ENCODE assay signal across 8 cellular contexts in the genomic region with DNA sequence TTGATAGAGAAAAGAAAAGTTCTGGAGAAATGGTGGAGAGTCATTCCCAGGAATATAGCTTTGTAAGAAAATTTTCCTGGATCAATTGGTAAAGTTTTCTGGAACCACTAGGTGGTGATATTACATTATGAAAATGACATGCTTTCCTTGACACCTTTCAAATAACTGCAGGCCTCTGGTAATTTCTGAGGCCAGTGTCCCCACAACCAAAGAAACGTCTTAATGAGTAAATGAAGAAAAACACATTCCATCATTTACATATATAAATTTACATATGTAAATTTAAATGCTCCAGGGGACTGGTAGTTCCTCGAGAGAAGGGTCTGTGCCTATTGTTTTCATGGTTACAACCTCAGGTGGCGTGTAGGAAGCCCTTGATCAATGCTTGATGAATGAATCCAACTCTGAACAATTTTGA. TPM values are rescaled to one million over a fixed set of nuclear protein-coding genes. Genes with fewer than 3 reads are reported as not detected.
DNase-seq lines count a peak whose midpoint lies in the region; ATAC-seq, FAIRE-seq and TF ChIP-seq lines count a peak whose summit lies in the region.

No MANE protein-coding gene starts in this region.

- H4K91ac ChIP-seq in mesenchymal stem cell (ENCODE audit: low read length): no peak overlapping the region

- no peaks in the 10 kb centered on the region for H3K4me1 Mint-ChIP-seq in endodermal cell

- no peaks in the 10 kb centered on the region for H3K36me3 Mint-ChIP-seq in endodermal cell (ENCODE audit: low read depth)

- H3K4ac ChIP-seq in mesenchymal stem cell (ENCODE audit: low read depth in 1 of 2, low read length in 2 of 2): no peak overlapping the region

- H3K9me3 Mint-ChIP-seq in endodermal cell: no peaks in the 10 kb centered on the region

- H3K79me1 ChIP-seq in mesenchymal stem cell (replicated peaks; ENCODE audit: low read length, poor library complexity, severe bottlenecking): no peaks in the 10 kb centered on the region

- H2BK12ac ChIP-seq in mesenchymal stem cell (ENCODE audit: low read length in 2 of 2): no peak overlapping the region

- DNase-seq in DMS114 treated with DMSO at 0.1 percent for 48 hours (lab: John Stamatoyannopoulos, UW; ENCODE audit: unreplicated experiment) (peak; percentile 31), H54 (ENCODE audit: insufficient read length, low spot score) (no peak), OCI-LY7 (ENCODE audit: low spot score) (peak; percentile 68), endodermal cell (peak; percentile 56), mesenchymal stem cell (peak; percentile 67), NK-92 (lab: John Stamatoyannopoulos, UW; ENCODE audit: unreplicated experiment) (no peak)

- H4K20me1 ChIP-seq in OCI-LY7 (ENCODE audit: insufficient read depth, low read length): no peaks in the 10 kb centered on the region

- H2AK5ac ChIP-seq in mesenchymal stem cell (ENCODE audit: low read length, severe bottlenecking): no peak overlapping the region

- no peaks in the 10 kb centered on the region for H3K79me2 ChIP-seq in OCI-LY7 (ENCODE audit: insufficient read depth, low read depth, low read length)

- H3K4me3 Mint-ChIP-seq in endodermal cell: no peak overlapping the region

- intact Hi-C loops in OCI-LY7 (cut with micrococcal nuclease; ENCODE audit: unreplicated experiment): loop anchor here (2.0 kb wide), 2 partner anchors 144 to 212 kb away; no protein-coding TSS in a partner anchor

- H3K4me1 ChIP-seq in OCI-LY7 (ENCODE audit: insufficient read depth, low read length, poor library complexity, severe bottlenecking) (peaks cover 5% of the 10 kb centered on the region), endodermal cell (ENCODE audit: control insufficient read depth, insufficient read depth, low read length) (no peaks in the 10 kb centered on the region), mesenchymal stem cell (ENCODE audit: control insufficient read depth, insufficient read depth, low read depth, low read length) (no peaks in the 10 kb centered on the region)

- TF ChIP-seq POLR2A in H54 (IDR thresholded peaks at IDR 0.05; ENCODE audit: low read depth, low read length): no peak

- no peaks in the 10 kb centered on the region for H3K27me3 Mint-ChIP-seq in endodermal cell (ENCODE audit: insufficient read depth)

- H2BK5ac ChIP-seq in mesenchymal stem cell (ENCODE audit: low read depth, low read length, poor library complexity, severe bottlenecking): no peak overlapping the region

- no peaks in the 10 kb centered on the region for H3K27me3 ChIP-seq in endodermal cell (ENCODE audit: control insufficient read depth, insufficient read depth, low read length, poor library complexity, severe bottlenecking)
- no peaks in the 10 kb centered on the region for H3K27me3 ChIP-seq in mesenchymal stem cell (ENCODE audit: control insufficient read depth in 1 of 2, insufficient read depth in 1 of 2, low read length in 2 of 2)

- ATAC-seq in HG02884 (IDR thresholded peaks at IDR 0.05; ENCODE audit: unreplicated experiment): no peak
- no peak for ATAC-seq in HG02840 (IDR thresholded peaks at IDR 0.05; ENCODE audit: low FRiP score, unreplicated experiment)

- no peak overlapping the region for H3K23ac ChIP-seq in mesenchymal stem cell (ENCODE audit: low read length in 2 of 2)

- no TSS peak for BruUV-seq in OCI-LY7 (replicated peaks; lab: Mats Ljungman, UMichigan)

- H3K36me3 ChIP-seq in OCI-LY7 (ENCODE audit: insufficient read depth, low read length): no peaks in the 10 kb centered on the region
- H3K36me3 ChIP-seq in endodermal cell (ENCODE audit: control insufficient read depth, insufficient read depth, low read length): no peaks in the 10 kb centered on the region
- H3K36me3 ChIP-seq in mesenchymal stem cell (ENCODE audit: control insufficient read depth in 1 of 2, insufficient read depth in 2 of 2, low read depth in 1 of 2, low read length in 2 of 2): no peaks in the 10 kb centered on the region

- H3K9ac ChIP-seq in endodermal cell (ENCODE audit: extremely low read depth, low read length, poor library complexity, severe bottlenecking) (no peak overlapping the region), mesenchymal stem cell (ENCODE audit: low read length) (no peak overlapping the region)

- H3K18ac ChIP-seq in mesenchymal stem cell (ENCODE audit: low read depth in 1 of 2, low read length in 2 of 2): no peak overlapping the region

- no peak overlapping the region for H3K4me3 ChIP-seq in OCI-LY7 (ENCODE audit: low read depth, low read length, poor library complexity, severe bottlenecking)
- no peak overlapping the region for H3K4me3 ChIP-seq in endodermal cell (ENCODE audit: low read length)
- H3K4me3 ChIP-seq in mesenchymal stem cell (ENCODE audit: insufficient read depth in 1 of 2, low read depth in 1 of 2, low read length in 2 of 2): no peak overlapping the region

- H3K14ac ChIP-seq in mesenchymal stem cell (ENCODE audit: low read length in 2 of 2): no peak overlapping the region

- POLR2A ChIA-PET in OCI-LY7 (lab: Charles Lee): interaction anchor here (0.7 to 1.6 kb wide), 9 partner anchors 53 to 211 kb away, joined by 3 to 5 read pairs (median 3); no protein-coding TSS in a partner anchor

- TF ChIP-seq CTCF in OCI-LY7 (conservative IDR thresholded peaks at IDR 0.05; ENCODE audit: low read length) (peak; percentile 98), endodermal cell (conservative IDR thresholded peaks at IDR 0.05) (peak; percentile 80)

- H3K9me3 ChIP-seq in OCI-LY7 (ENCODE audit: low read length): no peaks in the 10 kb centered on the region
- no peaks in the 10 kb centered on the region for H3K9me3 ChIP-seq in endodermal cell (ENCODE audit: control insufficient read depth, low read length)
- no peaks in the 10 kb centered on the region for H3K9me3 ChIP-seq in mesenchymal stem cell (ENCODE audit: control insufficient read depth, low read length)

- H3K9me2 ChIP-seq in OCI-LY7 (ENCODE audit: insufficient read depth, low read length): no peaks in the 10 kb centered on the region

- no peak overlapping the region for H4K8ac ChIP-seq in mesenchymal stem cell (ENCODE audit: low read length)

- no peak overlapping the region for H2BK120ac ChIP-seq in mesenchymal stem cell (ENCODE audit: low read depth, low read length)

- CTCF ChIA-PET in OCI-LY7 (lab: Charles Lee; ENCODE audit: unreplicated experiment): interaction anchor here (1.0 to 3.1 kb wide), 6 partner anchors 132 to 210 kb away, joined by 4 to 18 read pairs (median 7); no protein-coding TSS in a partner anchor

- no peak overlapping the region for H3K27ac Mint-ChIP-seq in endodermal cell

- H3K27ac ChIP-seq in OCI-LY7 (ENCODE audit: low read depth, low read length, poor library complexity, severe bottlenecking) (no peak overlapping the region), endodermal cell (ENCODE audit: low read depth, low read length) (no peak overlapping the region), mesenchymal stem cell (ENCODE audit: low read length, poor library complexity, severe bottlenecking) (no peak overlapping the region)

- H3K4me2 ChIP-seq in OCI-LY7 (ENCODE audit: low read length) (no peak overlapping the region), mesenchymal stem cell (ENCODE audit: low read length, poor library complexity, severe bottlenecking) (no peak overlapping the region)

- WGBS in endodermal cell (ENCODE audit: insufficient coverage in 1 of 2, insufficient read length in 1 of 2), 2 experiments: 54 to 68% methylated on average over 2 to 3 of the region's 3 CpGs
- WGBS in mesenchymal stem cell: 80% methylated on average over 2 of the region's 3 CpGs

- H2AFZ ChIP-seq in OCI-LY7 (ENCODE audit: low read length) (no peak overlapping the region), mesenchymal stem cell (ENCODE audit: low read depth, low read length) (no peak overlapping the region)

- FAIRE-seq in H54 (lab: Jason Lieb, UNC): peak; percentile 88

- no peak overlapping the region for H2BK15ac ChIP-seq in mesenchymal stem cell (ENCODE audit: low read depth, poor library complexity, severe bottlenecking)

RNA-seq across cellular contexts. Expression of a gene that starts 17.2 kb away (rescaled TPM):
- 11.7 and 22.8 TPM in 2 replicates for total RNA-seq in OCI-LY7 (2014; rRNA removed; shearing (Covaris generic))
- total RNA-seq in OCI-LY7 (2022) (22.5 and 32.9 TPM in 2 replicates), endodermal cell (10 to 100 TPM; 20.7 to 40.3 TPM)
- 40.4 TPM for polyA plus RNA-seq in endodermal cell (2013, experiment 1 of 2)
- 38.4 TPM for polyA plus RNA-seq in endodermal cell (2013, experiment 2 of 2)
- 41.4 TPM for polyA plus RNA-seq in mesenchymal stem cell (2013, experiment 1 of 2)
- polyA plus RNA-seq in mesenchymal stem cell (2013, experiment 2 of 2): 42.1 TPM

RNA-seq across cellular contexts. Expression of a gene that starts 35.8 kb away (rescaled TPM):
- 1.8 and 3.0 TPM in 2 replicates for total RNA-seq in OCI-LY7 (2014; rRNA removed; shearing (Covaris generic))
- total RNA-seq in OCI-LY7 (2022): 1.8 and 2.9 TPM in 2 replicates
- total RNA-seq in endodermal cell: 1 to 10 TPM in 1 of 2 donors, under 1 TPM in 1; 0.40 to 1.1 TPM
- 0.93 TPM for polyA plus RNA-seq in endodermal cell (2013, experiment 1 of 2)
- polyA plus RNA-seq in endodermal cell (2013, experiment 2 of 2): 0.62 TPM
- polyA plus RNA-seq in mesenchymal stem cell (2013, experiment 1 of 2): 1.0 TPM
- polyA plus RNA-seq in mesenchymal stem cell (2013, experiment 2 of 2): 1.2 TPM

RNA-seq across cellular contexts. Expression of a gene that starts 35.9 kb away (rescaled TPM):
- 108 and 132 TPM in 2 replicates for total RNA-seq in OCI-LY7 (2014; rRNA removed; shearing (Covaris generic))
- total RNA-seq in OCI-LY7 (2022): 118 and 130 TPM in 2 replicates
- total RNA-seq in endodermal cell: 10 to 100 TPM; 36.5 to 45.6 TPM
- polyA plus RNA-seq in endodermal cell (2013, experiment 1 of 2): 71.6 TPM
- polyA plus RNA-seq in endodermal cell (2013, experiment 2 of 2): 64.7 TPM
- 36.6 TPM for polyA plus RNA-seq in mesenchymal stem cell (2013, experiment 1 of 2)
- 36.2 TPM for polyA plus RNA-seq in mesenchymal stem cell (2013, experiment 2 of 2)

RNA-seq across cellular contexts. Expression of a gene that starts 45.2 kb away (rescaled TPM):
- total RNA-seq in OCI-LY7 (2014; rRNA removed; shearing (Covaris generic)): 14.3 and 19.8 TPM in 2 replicates
- total RNA-seq in OCI-LY7 (2022): 26.3 and 26.6 TPM in 2 replicates
- 10 to 100 TPM; 40.4 to 51.9 TPM for total RNA-seq in endodermal cell
- 34.9 TPM for polyA plus RNA-seq in endodermal cell (2013, experiment 1 of 2)
- 34.9 TPM for polyA plus RNA-seq in endodermal cell (2013, experiment 2 of 2)
- polyA plus RNA-seq in mesenchymal stem cell (2013, experiment 1 of 2): 24.0 TPM
- 22.8 TPM for polyA plus RNA-seq in mesenchymal stem cell (2013, experiment 2 of 2)

Comparison
In these comparisons a context has a peak if more than half of its experiments do, and no peak if none do; other contexts are left out.
1. DNase-seq: peak in DMS114 treated with DMSO at 0.1 percent for 48 hours (single experiment), OCI-LY7 (single experiment), endodermal cell (single experiment) and mesenchymal stem cell (single experiment); none in H54 (single experiment) and NK-92 (single experiment).